Comparison of ENCODE assay signal across 17 cellular contexts in the genomic region with DNA sequence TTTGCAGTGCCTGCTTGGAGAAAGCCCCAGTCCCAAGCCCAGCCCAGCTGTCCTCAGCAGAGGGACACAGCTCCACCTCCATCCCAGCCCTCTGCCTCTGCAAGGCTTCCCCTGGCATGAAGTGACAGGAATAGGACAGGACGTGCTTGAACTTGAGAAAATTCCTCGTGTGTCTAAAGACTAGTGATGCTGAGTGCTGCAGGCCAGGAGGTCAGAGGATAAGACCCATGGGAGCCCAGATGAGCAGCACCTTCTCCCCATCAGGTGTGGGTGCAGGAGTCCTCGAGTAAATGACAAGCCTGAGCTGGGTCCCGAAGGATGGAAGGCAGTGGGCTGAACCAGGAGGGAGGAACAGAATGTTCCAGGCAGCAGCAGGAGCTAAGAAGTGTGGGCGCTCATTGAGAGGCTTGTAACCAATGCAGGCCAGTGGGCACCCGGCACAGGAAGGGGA.
A peak's percentile ranks its signal among the peaks of the same experiment; 100 is the strongest.
DNase-seq lines count a peak whose midpoint lies in the region; ATAC-seq and TF ChIP-seq lines count a peak whose summit lies in the region.
"Had no signal": no experiment of that assay in that cellular context is flagged by ENCODE, and none has a peak within 500 bp of the region (broad histone marks: within the 10 kb centered on the region; RNA-seq: fewer than 3 reads in every experiment).

No MANE protein-coding gene starts in this region.

- no peak overlapping the region for H3K23ac ChIP-seq in neuronal stem cell (ENCODE audit: low read depth, low read length, poor library complexity)

- H3K9me3 Mint-ChIP-seq in T-helper 2 cell treated with Interferon-gamma antibody and Interleukin-4, amounts not matched to agents 5 μg/mL and 100 μg/mL, for 36 hours: no peaks in the 10 kb centered on the region

- no peaks in the 10 kb centered on the region for H3K36me3 ChIP-seq in neuronal stem cell (replicated peaks in 1 of 2; ENCODE audit: control insufficient read depth in 2 of 2, insufficient read depth in 2 of 2, low read length in 2 of 2)
- H3K36me3 ChIP-seq: BLaER1 treated with 17β-estradiol and CSF1 and Interleukin-3, amounts not matched to agents 10 nM and 100 nM had no signal

- peak overlapping the region; percentile 36 for H3K4me3 Mint-ChIP-seq in T-helper 2 cell treated with Interferon-gamma antibody and Interleukin-4, amounts not matched to agents 5 μg/mL and 100 μg/mL, for 36 hours
- no peak overlapping the region for H3K4me3 Mint-ChIP-seq in T-helper 17 cell

- no CpG with 5 or more reads among the region's 6 CpGs for WGBS in neuronal stem cell (ENCODE audit: extremely low coverage in 2 of 2, insufficient read length in 2 of 2, insufficient replicate concordance in 1 of 2), 2 donors

- H3K4me2 ChIP-seq in neuronal stem cell (ENCODE audit: insufficient read depth, low read length, poor library complexity, severe bottlenecking): no peak overlapping the region
- H3K4me2 ChIP-seq: BLaER1 treated with 17β-estradiol and CSF1 and Interleukin-3, amounts not matched to agents 10 nM and 100 nM had no signal

- no peak overlapping the region for H3K4me3 ChIP-seq in neuronal stem cell (ENCODE audit: low read length in 2 of 2)
- H3K4me3 ChIP-seq: BLaER1 treated with 17β-estradiol and CSF1 and Interleukin-3, amounts not matched to agents 10 nM and 100 nM had no signal

- H2BK15ac ChIP-seq in neuronal stem cell (ENCODE audit: low read length): no peak overlapping the region

- no peak overlapping the region for H2BK5ac ChIP-seq in neuronal stem cell (ENCODE audit: low read length)

- H2BK120ac ChIP-seq in neuronal stem cell (ENCODE audit: low read depth, low read length): no peak overlapping the region

- H3K27ac ChIP-seq in foreskin keratinocyte (no peak overlapping the region), neuronal stem cell (replicated peaks; ENCODE audit: low read length) (no peak overlapping the region)
- H3K27ac ChIP-seq: 22Rv1; BLaER1 treated with 17β-estradiol and CSF1 and Interleukin-3, amounts not matched to agents 10 nM and 100 nM had no signal

- H4K8ac ChIP-seq in neuronal stem cell (ENCODE audit: low read depth, low read length): no peak overlapping the region

- no peak for DNase-seq in T-helper 2 cell treated with Interferon-gamma antibody and Interleukin-4, amounts not matched to agents 5 μg/mL and 100 μg/mL, for 36 hours (ENCODE audit: low spot score)
- no peak for DNase-seq in T-helper 2 cell
- no peak for DNase-seq in T-helper 17 cell
- DNase-seq in foreskin keratinocyte: no peak
- DNase-seq in neuronal stem cell (ENCODE audit: low spot score): no peak
- no peak for DNase-seq in GM19238 (ENCODE audit: insufficient read length, low spot score)
- DNase-seq in GM10266 (ENCODE audit: extremely low spot score): no peak
- DNase-seq in NCI-H510A treated with DMSO at 0.1 percent for 48 hours (lab: John Stamatoyannopoulos, UW): no peak
- DNase-seq: DMS 273 treated with DMSO at 0.1 percent for 48 hours, H7, Karpas-422, NCI-H1417, NCI-H1930, NCI-H2171 treated with DMSO at 0.1 percent for 48 hours, NCI-H510A had no signal

- H3K36me3 Mint-ChIP-seq in T-helper 2 cell treated with Interferon-gamma antibody and Interleukin-4, amounts not matched to agents 5 μg/mL and 100 μg/mL, for 36 hours (ENCODE audit: low read depth): no peaks in the 10 kb centered on the region
- no peaks in the 10 kb centered on the region for H3K36me3 Mint-ChIP-seq in T-helper 17 cell (ENCODE audit: low read depth)

- H2BK12ac ChIP-seq in neuronal stem cell (ENCODE audit: low read length): no peak overlapping the region

- H3K9me3 ChIP-seq in T-helper 17 cell (ENCODE audit: control insufficient read depth, low read length, poor library complexity, severe bottlenecking) (no peaks in the 10 kb centered on the region), neuronal stem cell (replicated peaks in 1 of 2; ENCODE audit: control insufficient read depth in 2 of 2, insufficient read depth in 1 of 2, low read depth in 1 of 2, low read length in 2 of 2) (no peaks in the 10 kb centered on the region)

- no peaks in the 10 kb centered on the region for H3K4me1 ChIP-seq in foreskin keratinocyte
- no peaks in the 10 kb centered on the region for H3K4me1 ChIP-seq in neuronal stem cell (ENCODE audit: control insufficient read depth in 2 of 2, insufficient read depth in 1 of 2, low read depth in 1 of 2, low read length in 2 of 2)
- H3K4me1 ChIP-seq: BLaER1 treated with 17β-estradiol and CSF1 and Interleukin-3, amounts not matched to agents 10 nM and 100 nM had no signal

- H3K18ac ChIP-seq in neuronal stem cell (ENCODE audit: low read length): no peak overlapping the region

- no peaks in the 10 kb centered on the region for H3K79me1 ChIP-seq in neuronal stem cell (ENCODE audit: low read depth, low read length)

- ATAC-seq in T-helper 17 cell (no peak), foreskin keratinocyte (peak; percentile 34)

- H3K14ac ChIP-seq in neuronal stem cell (ENCODE audit: low read length): no peak overlapping the region

- H3K27me3 ChIP-seq in foreskin keratinocyte (no peaks in the 10 kb centered on the region), neuronal stem cell (ENCODE audit: control insufficient read depth in 3 of 3, insufficient read depth in 3 of 3, low read depth in 1 of 3, low read length in 3 of 3) (no peaks in the 10 kb centered on the region)
- H3K27me3 ChIP-seq: BLaER1 treated with 17β-estradiol and CSF1 and Interleukin-3, amounts not matched to agents 10 nM and 100 nM had no signal

- H3K27ac Mint-ChIP-seq in T-helper 2 cell treated with Interferon-gamma antibody and Interleukin-4, amounts not matched to agents 5 μg/mL and 100 μg/mL, for 36 hours: no peak overlapping the region
- H3K27ac Mint-ChIP-seq in T-helper 17 cell: peak overlapping the region; percentile 3

- H3K9ac ChIP-seq in neuronal stem cell (ENCODE audit: low read depth, low read length, poor library complexity): no peak overlapping the region
- H3K9ac ChIP-seq: BLaER1 treated with 17β-estradiol and CSF1 and Interleukin-3, amounts not matched to agents 10 nM and 100 nM had no signal

- peaks cover 3% of the 10 kb centered on the region for H3K4me1 Mint-ChIP-seq in T-helper 2 cell treated with Interferon-gamma antibody and Interleukin-4, amounts not matched to agents 5 μg/mL and 100 μg/mL, for 36 hours (ENCODE audit: low read depth)
- H3K4me1 Mint-ChIP-seq in T-helper 17 cell: no peaks in the 10 kb centered on the region

- peaks cover 3% of the 10 kb centered on the region for H3K27me3 Mint-ChIP-seq in T-helper 2 cell treated with Interferon-gamma antibody and Interleukin-4, amounts not matched to agents 5 μg/mL and 100 μg/mL, for 36 hours (ENCODE audit: low read depth)
- no peaks in the 10 kb centered on the region for H3K27me3 Mint-ChIP-seq in T-helper 17 cell

- H2AK5ac ChIP-seq in neuronal stem cell (ENCODE audit: low read depth, low read length): no peak overlapping the region

- no peak overlapping the region for H3K4ac ChIP-seq in neuronal stem cell (ENCODE audit: low read length)

- TF ChIP-seq CTCF in foreskin keratinocyte (conservative IDR thresholded peaks at IDR 0.05) (no peak), GM10266 (IDR thresholded peaks at IDR 0.05; ENCODE audit: control insufficient read depth, insufficient read depth, low read depth, missing control alignments) (no peak)

- H4K91ac ChIP-seq in neuronal stem cell (ENCODE audit: low read depth, low read length, poor library complexity): no peak overlapping the region

- H2AFZ ChIP-seq in neuronal stem cell (ENCODE audit: low read length): peak overlapping the region; percentile 6
